Comparison of ENCODE assay signal across 2 cellular contexts in genomic region chr10:73917566-73918305, GRCh38.
TF ChIP-seq lines count a peak whose summit lies in the region.

No MANE protein-coding gene starts in this region.

TF ChIP-seq in Ishikawa, 13 proteins besides CTCF, POLR2A, EP300 and RAD21:
- TF ChIP-seq REST (IDR thresholded peaks at IDR 0.05; ENCODE audit: low read depth), result no peak
- 0 out of 2 replicates have a peak, but pooled peaks have one; percentile 7 for TF ChIP-seq ZBTB7A (IDR thresholded peaks at IDR 0.05; ENCODE audit: low read depth)

TF ChIP-seq in K562, 482 proteins besides CTCF, POLR2A, EP300 and RAD21:
- TF ChIP-seq RBM25 (IDR thresholded peaks at IDR 0.05; ENCODE audit: low read depth, low read length, severe bottlenecking), result peak; percentile 34
- no peak for TF ChIP-seq GTF2E2 (tag; IDR thresholded peaks at IDR 0.05)
